Comparison of ENCODE assay signal across 22 cellular contexts in the genomic region with DNA sequence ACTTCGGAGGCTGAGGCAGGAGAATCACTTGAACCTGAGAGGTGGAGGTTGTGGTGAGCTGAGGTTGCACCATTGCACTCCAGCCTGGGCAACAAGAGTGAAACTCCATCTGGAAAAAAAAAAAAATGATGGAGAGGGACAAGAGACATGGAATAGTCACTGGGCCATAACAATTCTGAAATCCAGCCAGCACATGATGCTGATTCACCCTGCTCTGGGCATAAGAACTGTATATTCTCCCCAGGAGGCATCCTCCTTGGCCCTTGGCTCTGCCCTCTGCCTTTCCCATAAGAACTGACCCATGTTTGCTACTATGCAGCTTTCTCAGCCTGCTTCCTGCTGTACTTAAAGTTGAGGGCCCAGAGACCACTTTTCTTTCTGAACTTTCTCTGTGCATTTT.
"Had no signal": no experiment of that assay in that cellular context is flagged by ENCODE, and none has a peak within 500 bp of the region (broad histone marks: within the 10 kb centered on the region; RNA-seq: fewer than 3 reads in every experiment).

No MANE protein-coding gene starts in this region.

- H3K36me3 ChIP-seq: SJCRH30 had no signal

- H3K4me3 ChIP-seq: SJCRH30 had no signal

- H3K27ac ChIP-seq: SJCRH30 had no signal

- H3K4me1 ChIP-seq: SJCRH30 had no signal

- H3K27me3 ChIP-seq: SJCRH30 had no signal

- ATAC-seq: Panc1, PC-3, Right ventricle myocardium inferior, SK-N-SH treated with all-trans-retinoic acid at 6 μM for 48 hours had no signal

- DNase-seq: Karpas-422, KG1, MM.1S, NCI-H1092 treated with DMSO at 0.1 percent for 48 hours, NCI-H1436, NCI-H187, NCI-H2029, NCI-H2081 treated with DMSO at 0.1 percent for 48 hours, NCI-H2171, NCI-H226, NCI-H446, NCI-H510A, NCI-H524 treated with DMSO at 0.1 percent for 48 hours, NCI-H69, NCI-H774, PC-3, SHP77 treated with DMSO at 0.1 percent for 48 hours, SJCRH30, T-helper 1 cell had no signal
